ENCODE assay signal across 11 cellular contexts in genomic region chr2:238459081-238459629, GRCh38. TPM values are rescaled to one million over a fixed set of nuclear protein-coding genes. Genes with fewer than 3 reads are reported as not detected.
DNase-seq lines count a peak whose midpoint lies in the region; ATAC-seq and TF ChIP-seq lines count a peak whose summit lies in the region.
"Had no signal": no experiment of that assay in that cellular context is flagged by ENCODE, and none has a peak within 500 bp of the region (broad histone marks: within the 10 kb centered on the region; RNA-seq: fewer than 3 reads in every experiment).

No MANE protein-coding gene starts in this region.

- H3K4me1 Mint-ChIP-seq in activated CD8-positive, alpha-beta T cell treated with anti-CD3 and anti-CD28 coated beads, Interleukin-2, amount 10 ng/mL, durations not matched to agents 7 days and 5 days (ENCODE audit: low read depth), result peaks cover 3% of the 10 kb centered on the region
- no peaks in the 10 kb centered on the region for H3K4me1 Mint-ChIP-seq in activated CD8-positive, alpha-beta T cell treated with anti-CD3 and anti-CD28 coated beads for 36 hours (ENCODE audit: low read depth)
- peaks cover 0 to 5% (median 4%) of the 10 kb centered on the region in 3 donors for H3K4me1 Mint-ChIP-seq in CD8-positive, alpha-beta memory T cell

- H3K9me3 ChIP-seq in aorta (ENCODE audit: control insufficient read depth, low read length), result peaks cover 1% of the 10 kb centered on the region
- H3K9me3 ChIP-seq in CD8-positive, alpha-beta memory T cell (ENCODE audit: low read length), result no peaks in the 10 kb centered on the region

- H3K27ac ChIP-seq in aorta (ENCODE audit: low read depth in 1 of 2, low read length in 2 of 2), result peak overlapping the region in 1 of 2 donors; percentile 88
- no peak overlapping the region for H3K27ac ChIP-seq in CD8-positive, alpha-beta memory T cell (ENCODE audit: low read depth, low read length)
- H3K27ac ChIP-seq: VCaP had no signal

- no peak overlapping the region for H3K4me3 ChIP-seq in aorta (ENCODE audit: low read length in 2 of 2)
- no peak overlapping the region for H3K4me3 ChIP-seq in CD8-positive, alpha-beta memory T cell (ENCODE audit: low read length)

- intact Hi-C loops in activated CD8-positive, alpha-beta T cell treated with anti-CD3 and anti-CD28 coated beads for 36 hours (cut with micrococcal nuclease), result no loop called here
- intact Hi-C loops in aorta (cut with DNase I), result no loop called here

- no peak overlapping the region for H3K4me3 Mint-ChIP-seq in activated CD8-positive, alpha-beta T cell treated with anti-CD3 and anti-CD28 coated beads, Interleukin-2, amount 10 ng/mL, durations not matched to agents 7 days and 5 days
- no peak overlapping the region for H3K4me3 Mint-ChIP-seq in activated CD8-positive, alpha-beta T cell treated with anti-CD3 and anti-CD28 coated beads for 36 hours
- no peak overlapping the region for H3K4me3 Mint-ChIP-seq in CD8-positive, alpha-beta memory T cell
- H3K4me3 Mint-ChIP-seq: activated T-cell treated with anti-CD3 and anti-CD28 coated beads, Interleukin-2, amount 50 U/mL, for 24 hours had no signal

- POLR2A ChIA-PET in activated CD8-positive, alpha-beta T cell treated with anti-CD3 and anti-CD28 coated beads, Interleukin-2, amount 10 ng/mL, durations not matched to agents 7 days and 5 days (lab: Charles Lee), result no interaction called here
- POLR2A ChIA-PET in activated CD8-positive, alpha-beta T cell treated with anti-CD3 and anti-CD28 coated beads for 36 hours (lab: Charles Lee), result no interaction called here
- POLR2A ChIA-PET in CD8-positive, alpha-beta memory T cell (lab: Charles Lee), result no interaction called here

- WGBS in aorta, 2 donors, result 4 to 8% methylated on average over 8 of the region's 8 CpGs

- no peak for ATAC-seq in activated CD8-positive, alpha-beta T cell treated with anti-CD3 and anti-CD28 coated beads, Interleukin-2, amount 10 ng/mL, durations not matched to agents 7 days and 5 days
- ATAC-seq in activated CD8-positive, alpha-beta T cell treated with anti-CD3 and anti-CD28 coated beads for 36 hours, result no peak
- peak; percentile 85 for ATAC-seq in aorta (ENCODE audit: low FRiP score)
- ATAC-seq in HG03342 (IDR thresholded peaks at IDR 0.05; ENCODE audit: unreplicated experiment), result no peak

- no peak for TF ChIP-seq CTCF in activated CD8-positive, alpha-beta T cell treated with anti-CD3 and anti-CD28 coated beads for 36 hours (IDR thresholded peaks at IDR 0.05)

- H3K36me3 ChIP-seq in aorta (ENCODE audit: control insufficient read depth in 1 of 2, insufficient read depth in 2 of 2, low read length in 1 of 2), result no peaks in the 10 kb centered on the region
- no peaks in the 10 kb centered on the region for H3K36me3 ChIP-seq in CD8-positive, alpha-beta memory T cell (ENCODE audit: insufficient read depth, low read length)

- no peaks in the 10 kb centered on the region for H3K27me3 ChIP-seq in aorta (ENCODE audit: control insufficient read depth in 1 of 2, insufficient read depth in 2 of 2, low read length in 1 of 2)
- H3K27me3 ChIP-seq in CD8-positive, alpha-beta memory T cell (ENCODE audit: insufficient read depth, low read length, poor library complexity, severe bottlenecking), result no peaks in the 10 kb centered on the region

- peaks cover 15% of the 10 kb centered on the region for H3K9me3 Mint-ChIP-seq in activated CD8-positive, alpha-beta T cell treated with anti-CD3 and anti-CD28 coated beads, Interleukin-2, amount 10 ng/mL, durations not matched to agents 7 days and 5 days (ENCODE audit: insufficient read depth)
- peaks cover 11% of the 10 kb centered on the region for H3K9me3 Mint-ChIP-seq in activated CD8-positive, alpha-beta T cell treated with anti-CD3 and anti-CD28 coated beads for 36 hours
- peaks cover 0 to 17% (median 12%) of the 10 kb centered on the region in 5 donors for H3K9me3 Mint-ChIP-seq in CD8-positive, alpha-beta memory T cell

- peak; percentile 16 for DNase-seq in activated CD8-positive, alpha-beta T cell treated with anti-CD3 and anti-CD28 coated beads, Interleukin-2, amount 10 ng/mL, durations not matched to agents 7 days and 5 days
- no peak for DNase-seq in activated CD8-positive, alpha-beta T cell treated with anti-CD3 and anti-CD28 coated beads for 36 hours
- DNase-seq in fibroblast of peridontal ligament (ENCODE audit: extremely low read depth), result peak; percentile 96
- peak; percentile 41 for DNase-seq in mucosa of gallbladder (ENCODE audit: low spot score)
- DNase-seq in aorta, result peak in 1 of 2 donors; percentile 68
- DNase-seq in NCI-H128 (lab: John Stamatoyannopoulos, UW; ENCODE audit: unreplicated experiment), result no peak
- no peak for DNase-seq in CD8-positive, alpha-beta memory T cell
- DNase-seq: activated T-cell treated with anti-CD3 and anti-CD28 coated beads, Interleukin-2, amount 50 U/mL, for 24 hours; SIG-M5 had no signal

- H3K27ac Mint-ChIP-seq in activated CD8-positive, alpha-beta T cell treated with anti-CD3 and anti-CD28 coated beads, Interleukin-2, amount 10 ng/mL, durations not matched to agents 7 days and 5 days, result no peak overlapping the region
- H3K27ac Mint-ChIP-seq in activated CD8-positive, alpha-beta T cell treated with anti-CD3 and anti-CD28 coated beads for 36 hours, result no peak overlapping the region
- H3K27ac Mint-ChIP-seq in CD8-positive, alpha-beta memory T cell, result no peak overlapping the region
- H3K27ac Mint-ChIP-seq: activated T-cell treated with anti-CD3 and anti-CD28 coated beads, Interleukin-2, amount 50 U/mL, for 24 hours had no signal

- CTCF ChIA-PET in activated CD8-positive, alpha-beta T cell treated with anti-CD3 and anti-CD28 coated beads, Interleukin-2, amount 10 ng/mL, durations not matched to agents 7 days and 5 days (lab: Charles Lee), result interaction anchor here (2.4 to 3.6 kb wide), 2 partner anchors 88 to 102 kb away, joined by 7 to 31 read pairs; no protein-coding TSS in a partner anchor
- CTCF ChIA-PET in activated CD8-positive, alpha-beta T cell treated with anti-CD3 and anti-CD28 coated beads for 36 hours (lab: Charles Lee), result interaction anchor here (1.3 to 3.0 kb wide), 2 partner anchors 16 to 88 kb away, joined by 5 to 12 read pairs; no protein-coding TSS in a partner anchor
- CTCF ChIA-PET in CD8-positive, alpha-beta memory T cell (lab: Charles Lee), result interaction anchor here (2.9 kb wide), 1 partner anchor 89 kb away, joined by 19 read pairs; no protein-coding TSS in a partner anchor

- H3K4me1 ChIP-seq in aorta (ENCODE audit: control insufficient read depth in 1 of 2, insufficient read depth in 2 of 2, low read length in 2 of 2), result no peaks in the 10 kb centered on the region
- no peaks in the 10 kb centered on the region for H3K4me1 ChIP-seq in CD8-positive, alpha-beta memory T cell (ENCODE audit: insufficient read depth, low read length)

- peaks cover 2% of the 10 kb centered on the region for H3K36me3 Mint-ChIP-seq in activated CD8-positive, alpha-beta T cell treated with anti-CD3 and anti-CD28 coated beads, Interleukin-2, amount 10 ng/mL, durations not matched to agents 7 days and 5 days (ENCODE audit: low read depth)
- no peaks in the 10 kb centered on the region for H3K36me3 Mint-ChIP-seq in activated CD8-positive, alpha-beta T cell treated with anti-CD3 and anti-CD28 coated beads for 36 hours (ENCODE audit: low read depth)
- H3K36me3 Mint-ChIP-seq in CD8-positive, alpha-beta memory T cell, result peaks cover 0 to 9% (median 0%) of the 10 kb centered on the region in 3 donors

- H3K27me3 Mint-ChIP-seq in activated CD8-positive, alpha-beta T cell treated with anti-CD3 and anti-CD28 coated beads, Interleukin-2, amount 10 ng/mL, durations not matched to agents 7 days and 5 days (ENCODE audit: low read depth), result peaks cover 7% of the 10 kb centered on the region
- H3K27me3 Mint-ChIP-seq in activated CD8-positive, alpha-beta T cell treated with anti-CD3 and anti-CD28 coated beads for 36 hours, result no peaks in the 10 kb centered on the region
- H3K27me3 Mint-ChIP-seq in CD8-positive, alpha-beta memory T cell, result peaks cover 0 to 2% of the 10 kb centered on the region in 2 donors
- H3K27me3 Mint-ChIP-seq: activated T-cell treated with anti-CD3 and anti-CD28 coated beads, Interleukin-2, amount 50 U/mL, for 24 hours had no signal

RNA-seq across cellular contexts. Expression of gene ASB1, which starts 32.4 kb away (rescaled TPM):
- 10 to 100 TPM; 27.9 to 31.0 TPM for total RNA-seq in activated CD8-positive, alpha-beta T cell treated with anti-CD3 and anti-CD28 coated beads, Interleukin-2, amount 10 ng/mL, durations not matched to agents 7 days and 5 days
- 10 to 100 TPM; 39.8 to 48.1 TPM for total RNA-seq in activated CD8-positive, alpha-beta T cell treated with anti-CD3 and anti-CD28 coated beads for 36 hours
- total RNA-seq in mucosa of gallbladder (24.9 TPM), aorta (10 to 100 TPM; 31.3 to 42.8 TPM)
- 10 to 100 TPM; 20.0 to 45.2 TPM for polyA plus RNA-seq in aorta
- total RNA-seq in CD8-positive, alpha-beta memory T cell, result 10 to 100 TPM; 41.8 to 41.9 TPM
- 25.9 TPM for polyA plus RNA-seq in CD8-positive, alpha-beta memory T cell

Comparison
In these comparisons a context has a peak if more than half of its experiments do, and no peak if none do; other contexts are left out.
1. DNase-seq: peak in activated CD8-positive, alpha-beta T cell treated with anti-CD3 and anti-CD28 coated beads, Interleukin-2, amount 10 ng/mL, durations not matched to agents 7 days and 5 days (single experiment), fibroblast of peridontal ligament (single experiment) and mucosa of gallbladder (single experiment); none in activated CD8-positive, alpha-beta T cell treated with anti-CD3 and anti-CD28 coated beads for 36 hours (single experiment), NCI-H128 (single experiment) and CD8-positive, alpha-beta memory T cell (0 of 5).